ENCODE assay signal across 35 cellular contexts in the genomic region with DNA sequence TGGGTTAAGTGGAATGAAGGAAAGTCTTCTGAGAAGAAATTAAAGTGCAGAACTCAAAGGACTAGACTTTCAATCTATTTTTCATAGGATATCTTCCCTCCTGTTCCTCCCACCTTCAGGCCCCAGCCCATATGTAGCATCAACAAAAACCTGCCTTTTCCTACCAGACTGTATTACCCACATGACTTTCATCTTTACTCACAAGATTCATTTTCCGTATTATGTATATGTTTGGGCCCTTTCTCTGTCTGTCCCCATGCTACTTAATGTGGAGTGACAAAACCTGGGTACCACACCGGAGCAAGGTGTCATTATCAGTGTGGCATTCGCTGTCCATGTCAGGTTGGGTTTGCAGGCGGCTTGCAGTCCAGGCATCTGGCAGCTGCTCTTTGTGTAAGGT. TPM values are rescaled to one million over a fixed set of nuclear protein-coding genes. Genes with fewer than 3 reads are reported as not detected.
"Had no signal": no experiment of that assay in that cellular context is flagged by ENCODE, and none has a peak within 500 bp of the region (broad histone marks: within the 10 kb centered on the region; RNA-seq: fewer than 3 reads in every experiment).

No MANE protein-coding gene starts in this region.

- ATAC-seq: activated CD4-positive, alpha-beta T cell treated with anti-CD3 and anti-CD28 coated beads for 36 hours; activated CD8-positive, alpha-beta memory T cell treated with anti-CD3 and anti-CD28 coated beads, Interleukin-2, amount 10 ng/mL, durations not matched to agents 7 days and 5 days; activated CD8-positive, alpha-beta T cell treated with anti-CD3 and anti-CD28 coated beads, Interleukin-2, amount 10 ng/mL, durations not matched to agents 7 days and 5 days; effector memory CD8-positive, alpha-beta T cell; foreskin keratinocyte; gastrocnemius medialis; heart left ventricle had no signal

- H3K4me1 ChIP-seq: esophagus muscularis mucosa, foreskin keratinocyte, gastrocnemius medialis, heart left ventricle had no signal

- H3K36me3 Mint-ChIP-seq: activated CD4-positive, alpha-beta memory T cell treated with anti-CD3 and anti-CD28 coated beads for 36 hours; activated CD8-positive, alpha-beta memory T cell treated with anti-CD3 and anti-CD28 coated beads, Interleukin-2, amount 10 ng/mL, durations not matched to agents 7 days and 5 days; activated naive CD8-positive, alpha-beta T cell had no signal

- H3K4me1 Mint-ChIP-seq: activated CD4-positive, alpha-beta T cell treated with anti-CD3 and anti-CD28 coated beads for 36 hours; activated CD4-positive, alpha-beta T cell treated with anti-CD3 and anti-CD28 coated beads, Interleukin-2, amount 10 ng/mL, durations not matched to agents 24 days and 14 days; activated CD8-positive, alpha-beta memory T cell treated with anti-CD3 and anti-CD28 coated beads, Interleukin-2, amount 10 ng/mL, durations not matched to agents 7 days and 5 days had no signal

- H3K9me3 ChIP-seq: gastrocnemius medialis had no signal

- FAIRE-seq: astrocyte, bronchial epithelial cell, colon had no signal

- H3K36me3 ChIP-seq: brain microvascular endothelial cell, esophagus muscularis mucosa, gastrocnemius medialis, heart left ventricle had no signal

- H3K4me3 ChIP-seq: esophagus muscularis mucosa, gastrocnemius medialis, heart left ventricle had no signal

- H3K27me3 ChIP-seq: brain microvascular endothelial cell, esophagus muscularis mucosa, foreskin keratinocyte, gastrocnemius medialis had no signal

- H3K4me3 Mint-ChIP-seq: activated CD4-positive, alpha-beta memory T cell treated with anti-CD3 and anti-CD28 coated beads for 36 hours; activated CD4-positive, alpha-beta T cell treated with anti-CD3 and anti-CD28 coated beads for 36 hours; activated CD4-positive, alpha-beta T cell treated with anti-CD3 and anti-CD28 coated beads, Interleukin-2, amount 10 ng/mL, durations not matched to agents 24 days and 14 days; activated CD8-positive, alpha-beta memory T cell treated with anti-CD3 and anti-CD28 coated beads, Interleukin-2, amount 10 ng/mL, durations not matched to agents 7 days and 5 days; activated CD8-positive, alpha-beta T cell treated with anti-CD3 and anti-CD28 coated beads, Interleukin-2, amount 10 ng/mL, durations not matched to agents 7 days and 5 days; activated naive CD8-positive, alpha-beta T cell; activated T-helper 1 cell treated with anti-CD3 and anti-CD28 coated beads, Interleukin-12 subunit alpha, Interleukin-12 subunit beta, Interleukin-2, Interleukin-4 antibody, amounts not matched to agents 30 ng/mL and 10 ng/mL and 1 ng/mL, durations not matched to agents 14 hours and 24 hours and 36 hours; effector memory CD8-positive, alpha-beta T cell had no signal

- H3K9me3 Mint-ChIP-seq: activated CD4-positive, alpha-beta T cell treated with anti-CD3 and anti-CD28 coated beads, Interleukin-2, amount 10 ng/mL, durations not matched to agents 24 days and 14 days; activated T-helper 1 cell treated with anti-CD3 and anti-CD28 coated beads, Interleukin-12 subunit alpha, Interleukin-12 subunit beta, Interleukin-2, Interleukin-4 antibody, amounts not matched to agents 30 ng/mL and 10 ng/mL and 1 ng/mL, durations not matched to agents 14 hours and 24 hours and 36 hours had no signal

- H3K27ac ChIP-seq: brain microvascular endothelial cell, esophagus muscularis mucosa, foreskin keratinocyte, gastrocnemius medialis, heart left ventricle had no signal

- DNase-seq: activated CD4-positive, alpha-beta memory T cell treated with anti-CD3 and anti-CD28 coated beads for 36 hours; activated CD4-positive, alpha-beta T cell treated with anti-CD3 and anti-CD28 coated beads for 36 hours; activated CD4-positive, alpha-beta T cell treated with anti-CD3 and anti-CD28 coated beads, Interleukin-2, amount 10 ng/mL, durations not matched to agents 24 days and 14 days; activated CD4-positive, CD25-positive, alpha-beta regulatory T cell; activated CD4-positive, CD25-positive, alpha-beta regulatory T cell treated with anti-CD3 and anti-CD28 coated beads, Interleukin-2, amount 50 U/mL, for 72 hours; activated CD8-positive, alpha-beta memory T cell treated with anti-CD3 and anti-CD28 coated beads, Interleukin-2, amount 10 ng/mL, durations not matched to agents 7 days and 5 days; activated CD8-positive, alpha-beta memory T cell treated with anti-CD3 and anti-CD28 coated beads, Interleukin-2, amount 50 U/mL, for 4 hours; activated CD8-positive, alpha-beta T cell treated with anti-CD3 and anti-CD28 coated beads, Interleukin-2, amount 10 ng/mL, durations not matched to agents 7 days and 5 days; activated gamma-delta T cell; activated naive CD4-positive, alpha-beta T cell treated with anti-CD3 and anti-CD28 coated beads, Interleukin-2, amount 50 U/mL, for 16 hours; activated naive CD4-positive, alpha-beta T cell treated with Interleukin-2 at 50 U/mL for 16 hours; activated T-cell treated with anti-CD3 and anti-CD28 coated beads, Interleukin-2, amount 50 U/mL, for 1 hour; activated T-cell treated with anti-CD3 and anti-CD28 coated beads, Interleukin-2, amount 50 U/mL, for 48 hours; amniotic stem cell; anterior cingulate cortex; brain microvascular endothelial cell; cortex of kidney; dermis blood vessel endothelial cell; effector CD4-positive, alpha-beta T cell; effector memory CD8-positive, alpha-beta T cell; erythroblast; foreskin keratinocyte; gastrocnemius medialis; glutamatergic neuron; heart left ventricle; T-helper 2 cell had no signal

- H3K27ac Mint-ChIP-seq: activated CD4-positive, alpha-beta memory T cell treated with anti-CD3 and anti-CD28 coated beads for 36 hours; activated CD4-positive, alpha-beta T cell treated with anti-CD3 and anti-CD28 coated beads for 36 hours; activated CD4-positive, alpha-beta T cell treated with anti-CD3 and anti-CD28 coated beads, Interleukin-2, amount 10 ng/mL, durations not matched to agents 24 days and 14 days; activated CD8-positive, alpha-beta memory T cell treated with anti-CD3 and anti-CD28 coated beads, Interleukin-2, amount 10 ng/mL, durations not matched to agents 7 days and 5 days; activated CD8-positive, alpha-beta T cell treated with anti-CD3 and anti-CD28 coated beads, Interleukin-2, amount 10 ng/mL, durations not matched to agents 7 days and 5 days; activated naive CD8-positive, alpha-beta T cell; activated T-helper 1 cell treated with anti-CD3 and anti-CD28 coated beads, Interleukin-12 subunit alpha, Interleukin-12 subunit beta, Interleukin-2, Interleukin-4 antibody, amounts not matched to agents 30 ng/mL and 10 ng/mL and 1 ng/mL, durations not matched to agents 14 hours and 24 hours and 36 hours; effector memory CD8-positive, alpha-beta T cell had no signal

RNA-seq across cellular contexts. Expression of gene CNR1, which starts 18.8 kb away (rescaled TPM):
- total RNA-seq: activated CD4-positive, alpha-beta memory T cell treated with anti-CD3 and anti-CD28 coated beads for 36 hours; activated CD4-positive, alpha-beta T cell treated with anti-CD3 and anti-CD28 coated beads for 36 hours; activated CD4-positive, alpha-beta T cell treated with anti-CD3 and anti-CD28 coated beads, Interleukin-2, amount 10 ng/mL, durations not matched to agents 24 days and 14 days; activated CD8-positive, alpha-beta memory T cell treated with anti-CD3 and anti-CD28 coated beads for 36 hours; activated CD8-positive, alpha-beta memory T cell treated with anti-CD3 and anti-CD28 coated beads, Interleukin-2, amount 10 ng/mL, durations not matched to agents 7 days and 5 days; activated CD8-positive, alpha-beta T cell treated with anti-CD3 and anti-CD28 coated beads, Interleukin-2, amount 10 ng/mL, durations not matched to agents 7 days and 5 days; activated T-helper 1 cell treated with anti-CD3 and anti-CD28 coated beads, Interleukin-12 subunit alpha, Interleukin-12 subunit beta, Interleukin-2, Interleukin-4 antibody, amounts not matched to agents 30 ng/mL and 10 ng/mL and 1 ng/mL, durations not matched to agents 14 hours and 24 hours and 36 hours; chondrocyte; dermis blood vessel endothelial cell; foreskin keratinocyte; T-helper 1 cell treated with Interleukin-12 subunit alpha and Interleukin-12 subunit beta and Interleukin-4 antibody, amounts not matched to agents 30 ng/mL and 1 ng/mL, for 36 hours had no signal
- polyA plus RNA-seq: foreskin keratinocyte had no signal
